8 cellular contexts compared by ENCODE assay signal in the genomic region with DNA sequence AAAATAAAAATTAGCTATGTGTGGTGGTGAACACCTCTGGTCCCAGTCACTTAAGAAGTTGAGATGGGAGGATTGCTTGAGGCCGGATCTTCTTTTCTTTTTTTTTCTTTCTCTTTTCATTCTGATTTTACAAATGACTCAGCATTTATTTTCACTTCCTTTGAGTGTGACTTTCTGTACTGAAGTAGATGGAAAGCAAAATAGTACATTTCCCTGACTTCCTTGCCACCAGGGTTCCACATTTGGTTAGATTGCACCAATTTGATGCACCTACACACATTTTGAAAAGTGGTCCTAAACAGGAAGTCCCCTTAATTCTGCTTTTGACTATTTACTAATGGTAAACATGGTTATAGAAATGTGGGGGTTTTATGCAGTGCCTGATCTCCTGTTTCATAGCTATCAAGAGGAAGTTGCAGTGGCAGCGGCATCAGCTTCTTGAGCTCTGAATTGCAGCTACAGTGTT. TPM values are rescaled to one million over a fixed set of nuclear protein-coding genes. Genes with fewer than 3 reads are reported as not detected.
DNase-seq lines count a peak whose midpoint lies in the region; ATAC-seq and TF ChIP-seq lines count a peak whose summit lies in the region.

No MANE protein-coding gene starts in this region.

- no peaks in the 10 kb centered on the region for H3K4me1 Mint-ChIP-seq in neural progenitor cell

- H3F3A ChIP-seq in neural progenitor cell (ENCODE audit: low read depth), result no peaks in the 10 kb centered on the region

- H3K9me3 ChIP-seq in neural progenitor cell (ENCODE audit: low read depth), result no peaks in the 10 kb centered on the region

- H3K27ac ChIP-seq in dorsolateral prefrontal cortex, result no peak overlapping the region
- H3K27ac ChIP-seq in neural progenitor cell, result no peak overlapping the region

- H3K9me3 Mint-ChIP-seq in activated naive CD4-positive, alpha-beta T cell treated with anti-CD3 and anti-CD28 coated beads, Interleukin-2, amount 50 U/mL, for 72 hours, result peaks cover 4% of the 10 kb centered on the region in 2 donors
- no peaks in the 10 kb centered on the region for H3K9me3 Mint-ChIP-seq in neural progenitor cell

- intact Hi-C loops in dorsolateral prefrontal cortex (cut with DNase I), result no loop called here

- H3K27me3 ChIP-seq in dorsolateral prefrontal cortex, result peaks cover 0 to 26% (median 3%) of the 10 kb centered on the region in 45 donors
- H3K27me3 ChIP-seq in neural progenitor cell, result peaks cover 9% of the 10 kb centered on the region

- H2AFZ ChIP-seq in neural progenitor cell (replicated peaks), result no peak overlapping the region

- no peaks in the 10 kb centered on the region for H3K36me3 Mint-ChIP-seq in activated naive CD4-positive, alpha-beta T cell treated with anti-CD3 and anti-CD28 coated beads, Interleukin-2, amount 50 U/mL, for 72 hours
- H3K36me3 Mint-ChIP-seq in neural progenitor cell, result no peaks in the 10 kb centered on the region

- TF ChIP-seq CTCF in dorsolateral prefrontal cortex (IDR thresholded peaks at IDR 0.05 in 54 of 56, conservative IDR thresholded peaks at IDR 0.05 in 2 of 56; ENCODE audit: low read depth in 1 of 56, partially characterized antibody in 56 of 56) (no peak), neural progenitor cell (IDR thresholded peaks at IDR 0.05) (no peak)

- no peaks in the 10 kb centered on the region for H3K36me3 ChIP-seq in neural progenitor cell

- no peaks in the 10 kb centered on the region for H3K4me1 ChIP-seq in neural progenitor cell

- H3K27me3 Mint-ChIP-seq in neural progenitor cell (ENCODE audit: insufficient read depth, low read depth), result no peaks in the 10 kb centered on the region

- H3K4me3 ChIP-seq in GM08714 (ENCODE audit: low read length), result peak overlapping the region; percentile 31; the same call in 1 of the 2 replicates
- H3K4me3 ChIP-seq in dorsolateral prefrontal cortex, result no peak overlapping the region
- H3K4me3 ChIP-seq in neural progenitor cell, result no peak overlapping the region

- no peak overlapping the region for H3K9ac ChIP-seq in neural progenitor cell

- peak overlapping the region in 1 of 2 donors; percentile 85 for H3K27ac Mint-ChIP-seq in activated naive CD4-positive, alpha-beta T cell treated with anti-CD3 and anti-CD28 coated beads, Interleukin-2, amount 50 U/mL, for 72 hours
- H3K27ac Mint-ChIP-seq in neural progenitor cell, result no peak overlapping the region

- no peaks in the 10 kb centered on the region for H4K20me1 ChIP-seq in neural progenitor cell (ENCODE audit: low read depth)

- H3K4me3 Mint-ChIP-seq in neural progenitor cell, result no peak overlapping the region

- no peak overlapping the region for H3K4me2 ChIP-seq in neural progenitor cell

- DNase-seq in activated naive CD4-positive, alpha-beta T cell treated with anti-CD3 and anti-CD28 coated beads, Interleukin-2, amount 50 U/mL, for 72 hours (ENCODE audit: low spot score in 2 of 2), result no peak
- DNase-seq in NCI-H2107 treated with DMSO at 0.1 percent for 48 hours (lab: John Stamatoyannopoulos, UW; ENCODE audit: unreplicated experiment) (no peak), dorsolateral prefrontal cortex (no peak), neural progenitor cell (ENCODE audit: low spot score) (no peak)
- no peak for DNase-seq in activated effector memory CD4-positive, alpha-beta T cell treated with Interleukin-2 at 50 U/mL for 16 hours

- H3K79me2 ChIP-seq in neural progenitor cell (ENCODE audit: low read depth), result no peaks in the 10 kb centered on the region

- peak; percentile 85 for ATAC-seq in GM21360 (IDR thresholded peaks at IDR 0.05; ENCODE audit: unreplicated experiment)
- ATAC-seq in HG03469 (IDR thresholded peaks at IDR 0.05; ENCODE audit: unreplicated experiment), result peak; percentile 94
- ATAC-seq in activated naive CD4-positive, alpha-beta T cell treated with anti-CD3 and anti-CD28 coated beads, Interleukin-2, amount 50 U/mL, for 72 hours, result peak; percentile 71 to 80

RNA-seq across cellular contexts. Expression of a gene that starts 13.0 kb away (rescaled TPM):
- total RNA-seq in activated naive CD4-positive, alpha-beta T cell treated with anti-CD3 and anti-CD28 coated beads, Interleukin-2, amount 50 U/mL, for 72 hours, result 10 to 100 TPM; 18.4 to 27.4 TPM
- total RNA-seq in dorsolateral prefrontal cortex (10 to 100 TPM; 28.3 to 49.9 (median 37.3) TPM), neural progenitor cell (ENCODE audit: low replicate concordance) (8.9 and 11.5 TPM in 2 replicates)

RNA-seq across cellular contexts. Expression of a gene that starts 35.3 kb away (rescaled TPM):
- total RNA-seq in activated naive CD4-positive, alpha-beta T cell treated with anti-CD3 and anti-CD28 coated beads, Interleukin-2, amount 50 U/mL, for 72 hours, result not detected
- 10 to 100 TPM in 101 of 120 experiments, 1 to 10 TPM in 19; 1.5 to 77.3 (median 22.0) TPM for total RNA-seq in dorsolateral prefrontal cortex
- total RNA-seq in neural progenitor cell (ENCODE audit: low replicate concordance), result 0.06 and 0.19 TPM in 2 replicates
